In the genomic region with DNA sequence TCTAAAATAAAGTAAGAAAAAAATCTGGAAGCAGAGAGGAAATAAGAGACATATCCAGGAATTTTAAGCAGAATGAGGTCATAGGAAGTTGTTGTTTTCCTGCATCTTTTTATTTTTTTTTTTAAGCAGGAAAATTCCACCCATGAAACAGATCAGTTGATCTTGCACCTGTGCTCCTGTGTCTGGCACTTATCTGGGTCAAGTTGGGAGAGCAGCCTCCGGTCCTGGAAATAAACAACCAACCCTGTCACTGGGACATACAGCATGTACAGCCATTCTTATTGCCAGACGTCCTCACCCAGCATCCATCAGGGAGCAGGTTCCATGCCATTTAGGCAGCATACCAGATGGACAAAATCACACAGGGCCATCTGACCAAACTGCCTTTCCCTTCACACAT, we compare ENCODE assay signal across 17 cellular contexts.
DNase-seq lines count a peak whose midpoint lies in the region; TF ChIP-seq lines count a peak whose summit lies in the region.
"Had no signal": no experiment of that assay in that cellular context is flagged by ENCODE, and none has a peak within 500 bp of the region (broad histone marks: within the 10 kb centered on the region; RNA-seq: fewer than 3 reads in every experiment).

No MANE protein-coding gene starts in this region.

- H3K4me3 ChIP-seq in left ventricle myocardium inferior = no peak overlapping the region
- no peak overlapping the region for H3K4me3 ChIP-seq in subcutaneous abdominal adipose tissue (ENCODE audit: low read depth in 1 of 5, low read length in 5 of 5)
- no peak overlapping the region for H3K4me3 ChIP-seq in WERI-Rb-1 (ENCODE audit: low read depth, low read length)
- H3K4me3 ChIP-seq: A549, PC-9 had no signal

- H3K27me3 ChIP-seq in left ventricle myocardium inferior (ENCODE audit: low read depth) (no peaks in the 10 kb centered on the region), subcutaneous abdominal adipose tissue (ENCODE audit: control insufficient read depth in 5 of 5, insufficient read depth in 4 of 5, low read length in 5 of 5) (no peaks in the 10 kb centered on the region), WERI-Rb-1 (ENCODE audit: insufficient read depth, low read depth, severe bottlenecking) (no peaks in the 10 kb centered on the region)

- H3K9ac ChIP-seq in subcutaneous abdominal adipose tissue (ENCODE audit: low read length in 5 of 5) = no peak overlapping the region
- H3K9ac ChIP-seq: KMS-11 had no signal

- intact Hi-C loops in left ventricle myocardium inferior (cut with micrococcal nuclease) = no loop called here
- intact Hi-C loops in cardiac septum (cut with DNase I) = loop anchor here (2.0 to 10.0 kb wide), 2 partner anchors 33 to 107 kb away; no protein-coding TSS in a partner anchor

- no peaks in the 10 kb centered on the region for H3K36me3 ChIP-seq in left ventricle myocardium inferior
- H3K36me3 ChIP-seq in subcutaneous abdominal adipose tissue (ENCODE audit: control insufficient read depth in 5 of 5, insufficient read depth in 5 of 5, low read length in 5 of 5) = no peaks in the 10 kb centered on the region
- H3K36me3 ChIP-seq in WERI-Rb-1 = no peaks in the 10 kb centered on the region

- no peaks in the 10 kb centered on the region for H3K9me3 ChIP-seq in left ventricle myocardium inferior (replicated peaks)
- H3K9me3 ChIP-seq in subcutaneous abdominal adipose tissue (ENCODE audit: control insufficient read depth in 5 of 5, low read length in 5 of 5) = peaks cover 0 to 7% (median 0%) of the 10 kb centered on the region in 5 donors
- no peaks in the 10 kb centered on the region for H3K9me3 ChIP-seq in WERI-Rb-1 (ENCODE audit: severe bottlenecking)
- H3K9me3 ChIP-seq: A549 had no signal

- TF ChIP-seq CTCF in left ventricle myocardium inferior (IDR thresholded peaks at IDR 0.05; ENCODE audit: borderline replicate concordance) = no peak
- no peak for TF ChIP-seq CTCF in WERI-Rb-1 (IDR thresholded peaks at IDR 0.05; ENCODE audit: low read depth, low read length)

- DNase-seq in left ventricle myocardium inferior = no peak
- no peak for DNase-seq in cardiac septum (ENCODE audit: low spot score)
- DNase-seq in cerebellar cortex (ENCODE audit: low spot score) = peak; percentile 99
- peak; percentile 27 to 62 for DNase-seq in lung microvascular endothelial cell (ENCODE audit: low read depth in 2 of 2)
- DNase-seq in NCI-H2196 treated with DMSO at 0.1 percent for 48 hours (lab: John Stamatoyannopoulos, UW; ENCODE audit: unreplicated experiment) = no peak
- DNase-seq in WERI-Rb-1 = no peak
- no peak for DNase-seq in RPMI8226
- DNase-seq: DMS 273 treated with DMSO at 0.1 percent for 48 hours, NCI-H1436, NCI-H2081 treated with DMSO at 0.1 percent for 48 hours, NCI-H510A treated with DMSO at 0.1 percent for 48 hours, NCI-H82, PC-9 had no signal

- H3K27ac ChIP-seq in left ventricle myocardium inferior (replicated peaks) = peak overlapping the region; percentile 48
- peak overlapping the region; percentile 19 for H3K27ac ChIP-seq in subcutaneous abdominal adipose tissue (ENCODE audit: low read depth, low read length)
- no peak overlapping the region for H3K27ac ChIP-seq in WERI-Rb-1
- H3K27ac ChIP-seq: A549, C4-2B, KMS-11, PC-9 had no signal

- peaks cover 35% of the 10 kb centered on the region for H3K4me1 ChIP-seq in left ventricle myocardium inferior
- peaks cover 0 to 28% (median 13%) of the 10 kb centered on the region in 5 donors for H3K4me1 ChIP-seq in subcutaneous abdominal adipose tissue (ENCODE audit: control insufficient read depth in 5 of 5, insufficient read depth in 5 of 5, low read length in 5 of 5)

Comparison
In these comparisons a context has a peak if more than half of its experiments do, and no peak if none do; other contexts are left out.
1. DNase-seq: peak in cerebellar cortex (single experiment) and lung microvascular endothelial cell (2 of 2); none in left ventricle myocardium inferior (single experiment), cardiac septum (single experiment), NCI-H2196 treated with DMSO at 0.1 percent for 48 hours (single experiment), WERI-Rb-1 (single experiment) and RPMI8226 (single experiment).